ENCODE assay signal across 8 cellular contexts in genomic region chr1:176374967-176375569, GRCh38.
DNase-seq lines count a peak whose midpoint lies in the region; ATAC-seq, FAIRE-seq and TF ChIP-seq lines count a peak whose summit lies in the region.

No MANE protein-coding gene starts in this region.

- no peaks in the 10 kb centered on the region for H3K36me3 Mint-ChIP-seq in CD8-positive, alpha-beta T cell
- H3K36me3 Mint-ChIP-seq in mesothelial cell of epicardium: no peaks in the 10 kb centered on the region

- CTCF ChIA-PET in CD8-positive, alpha-beta T cell (lab: Charles Lee): interaction anchor here (1.4 to 1.6 kb wide), 2 partner anchors 9 to 317 kb away, joined by 3 to 4 read pairs; no protein-coding TSS in a partner anchor

- H3K9me3 ChIP-seq in CD8-positive, alpha-beta T cell (ENCODE audit: low read length): no peaks in the 10 kb centered on the region

- FAIRE-seq in endometrium (lab: Jason Lieb, UNC): peak; percentile 73

- POLR2A ChIA-PET in CD8-positive, alpha-beta T cell (lab: Charles Lee): no interaction called here

- no peaks in the 10 kb centered on the region for H3K9me3 Mint-ChIP-seq in CD8-positive, alpha-beta T cell
- no peaks in the 10 kb centered on the region for H3K9me3 Mint-ChIP-seq in mesothelial cell of epicardium

- no peaks in the 10 kb centered on the region for H3K4me1 Mint-ChIP-seq in CD8-positive, alpha-beta T cell (ENCODE audit: low read depth)
- H3K4me1 Mint-ChIP-seq in mesothelial cell of epicardium: no peaks in the 10 kb centered on the region

- H3K27me3 ChIP-seq in CD8-positive, alpha-beta T cell (ENCODE audit: insufficient read depth, low read length): no peaks in the 10 kb centered on the region

- no peaks in the 10 kb centered on the region for H3K4me1 ChIP-seq in CD8-positive, alpha-beta T cell (ENCODE audit: insufficient read depth, low read length)

- no peak for ATAC-seq in CD8-positive, alpha-beta T cell
- ATAC-seq in GM19395 (IDR thresholded peaks at IDR 0.05; ENCODE audit: unreplicated experiment): peak; percentile 91
- ATAC-seq in HG03460 (IDR thresholded peaks at IDR 0.05; ENCODE audit: unreplicated experiment): peak; percentile 79

- intact Hi-C loops in CD8-positive, alpha-beta T cell (cut with DNase I, micrococcal nuclease): loop anchor here in 1 of 2 experiments (5.0 kb wide), 2 partner anchors 317 to 1572 kb away; no protein-coding TSS in a partner anchor

- no peaks in the 10 kb centered on the region for H3K36me3 ChIP-seq in CD8-positive, alpha-beta T cell (ENCODE audit: insufficient read depth, low read length)

- DNase-seq in CD8-positive, alpha-beta T cell: peak in 6 of 7 experiments; percentile 19 to 55 (median 42)
- DNase-seq in NCI-H69 (lab: John Stamatoyannopoulos, UW) (peak; percentile 66), mesothelial cell of epicardium (ENCODE audit: low spot score in 2 of 2, unreplicated experiment in 2 of 2) (peak; percentile 52 to 87)
- DNase-seq in activated CD4-positive, alpha-beta T cell treated with anti-CD3 and anti-CD28 coated beads, Interleukin-2, amount 50 U/mL, for 48 hours: peak; percentile 72 to 79
- DNase-seq in stimulated activated CD8-positive, alpha-beta memory T cell treated with anti-CD3 and anti-CD28 coated beads, Interleukin-7, amount 100 ng/mL, for 24 hours (ENCODE audit: low read depth): peak; percentile 37

- H3K27me3 Mint-ChIP-seq in CD8-positive, alpha-beta T cell (ENCODE audit: low read depth): peaks cover 11% of the 10 kb centered on the region
- H3K27me3 Mint-ChIP-seq in mesothelial cell of epicardium (ENCODE audit: low read depth): peaks cover 6% of the 10 kb centered on the region

- H3K4me3 Mint-ChIP-seq in CD8-positive, alpha-beta T cell: no peak overlapping the region
- no peak overlapping the region for H3K4me3 Mint-ChIP-seq in mesothelial cell of epicardium

- TF ChIP-seq CTCF in CD8-positive, alpha-beta T cell (IDR thresholded peaks at IDR 0.05): peak; percentile 55
- TF ChIP-seq CTCF in mesothelial cell of epicardium (IDR thresholded peaks at IDR 0.05; ENCODE audit: unreplicated experiment): peak; percentile 81

- H3K4me3 ChIP-seq in CD8-positive, alpha-beta T cell (ENCODE audit: low read depth, low read length): no peak overlapping the region

- H3K27ac Mint-ChIP-seq in CD8-positive, alpha-beta T cell: no peak overlapping the region
- H3K27ac Mint-ChIP-seq in mesothelial cell of epicardium: no peak overlapping the region

- H3K27ac ChIP-seq in CD8-positive, alpha-beta T cell (ENCODE audit: low read depth, low read length): no peak overlapping the region
